16 cellular contexts compared by ENCODE assay signal in genomic region chr11:31649129-31649528, GRCh38.
DNase-seq lines count a peak whose midpoint lies in the region; ATAC-seq, FAIRE-seq and TF ChIP-seq lines count a peak whose summit lies in the region.
"Had no signal": no experiment of that assay in that cellular context is flagged by ENCODE, and none has a peak within 500 bp of the region (broad histone marks: within the 10 kb centered on the region; RNA-seq: fewer than 3 reads in every experiment).

No MANE protein-coding gene starts in this region.

- H3K4me2 ChIP-seq in A549 = no peak overlapping the region
- H3K4me2 ChIP-seq in GM23338 = no peak overlapping the region
- no peak overlapping the region for H3K4me2 ChIP-seq in GM12878 (ENCODE audit: control insufficient read depth, insufficient read depth)

- no peak overlapping the region for H3K4me3 Mint-ChIP-seq in GM23338
- H3K4me3 Mint-ChIP-seq in activated T-helper 17 cell treated with anti-CD3 and anti-CD28 coated beads, Interleukin-2, amount 50 U/mL, for 72 hours = no peak overlapping the region
- H3K4me3 Mint-ChIP-seq: CD4-positive, alpha-beta memory T cell; H9 had no signal

- no peak overlapping the region for H3K9ac ChIP-seq in GM12878 (ENCODE audit: control insufficient read depth, insufficient read depth, low read length)
- no peak overlapping the region for H3K9ac ChIP-seq in endocrine pancreas (ENCODE audit: control insufficient read depth, insufficient read depth, low read length)

- H3K4me3 ChIP-seq in A549 (no peak overlapping the region), GM23338 (no peak overlapping the region), GM12878 (no peak overlapping the region), endocrine pancreas (ENCODE audit: control insufficient read depth, insufficient read depth, low read length) (peak overlapping the region; percentile 70), uterus (no peak overlapping the region)

- ATAC-seq in A549 = no peak
- peak; percentile 35; the same call in 1 of the 3 replicates for ATAC-seq in GM23338
- no peak for ATAC-seq in GM12878
- ATAC-seq in HG03280 (IDR thresholded peaks at IDR 0.05; ENCODE audit: unreplicated experiment) = no peak
- no peak for ATAC-seq in activated T-helper 17 cell treated with anti-CD3 and anti-CD28 coated beads, Interleukin-2, amount 50 U/mL, for 72 hours (replicated peaks)
- ATAC-seq: HCT116 had no signal

- H3K9me3 Mint-ChIP-seq in GM23338 = no peaks in the 10 kb centered on the region
- no peaks in the 10 kb centered on the region for H3K9me3 Mint-ChIP-seq in activated T-helper 17 cell treated with anti-CD3 and anti-CD28 coated beads, Interleukin-2, amount 50 U/mL, for 72 hours
- H3K9me3 Mint-ChIP-seq: CD4-positive, alpha-beta memory T cell; H9 had no signal

- BruUV-seq in GM12878 (replicated peaks; lab: Mats Ljungman, UMichigan) = no TSS peak

- no peak for TF ChIP-seq RAD21 in A549 (conservative IDR thresholded peaks at IDR 0.05 in 1 of 2, IDR thresholded peaks at IDR 0.05 in 1 of 2)
- no peak for TF ChIP-seq RAD21 in GM12878 (IDR thresholded peaks at IDR 0.05; ENCODE audit: insufficient read depth, low read depth, low read length)

- no peaks in the 10 kb centered on the region for H3K9me3 ChIP-seq in A549
- H3K9me3 ChIP-seq in GM12878 (replicated peaks; ENCODE audit: control insufficient read depth, insufficient read depth, low read length) = no peaks in the 10 kb centered on the region
- H3K9me3 ChIP-seq in endocrine pancreas (ENCODE audit: control insufficient read depth, low read length) = no peaks in the 10 kb centered on the region
- H3K9me3 ChIP-seq in uterus = no peaks in the 10 kb centered on the region

- TF ChIP-seq EP300 in A549 (IDR thresholded peaks at IDR 0.05) = no peak
- TF ChIP-seq EP300 in GM12878 (IDR thresholded peaks at IDR 0.05; ENCODE audit: borderline replicate concordance in 1 of 2, control insufficient read depth in 1 of 2, low read depth in 2 of 2, low read length in 2 of 2) = no peak

- DNase-seq in A549 (ENCODE audit: low read depth in 1 of 2, low spot score in 1 of 2) = no peak
- DNase-seq in GM23338 (ENCODE audit: low spot score) = no peak
- no peak for DNase-seq in GM12878 (ENCODE audit: low read depth, low spot score)
- no peak for DNase-seq in uterus
- DNase-seq: 8988T; Calu3; CD4-positive, alpha-beta memory T cell; DMS53; H9 had no signal

- no peaks in the 10 kb centered on the region for H3F3A ChIP-seq in GM23338 (replicated peaks; ENCODE audit: low read depth)

- H3K4me1 Mint-ChIP-seq in GM23338 = peaks cover 21% of the 10 kb centered on the region
- peaks cover 5% of the 10 kb centered on the region for H3K4me1 Mint-ChIP-seq in activated T-helper 17 cell treated with anti-CD3 and anti-CD28 coated beads, Interleukin-2, amount 50 U/mL, for 72 hours
- H3K4me1 Mint-ChIP-seq: CD4-positive, alpha-beta memory T cell had no signal

- SMC1A ChIA-PET in GM12878 (lab: Charles Lee; ENCODE audit: uncharacterized antibody, unreplicated experiment) = interaction anchor here (1.1 to 3.1 kb wide), 3 partner anchors 9 to 34 kb away, joined by 3 to 31 read pairs (median 3); no protein-coding TSS in a partner anchor

- WGBS in A549 (ENCODE audit: missing lambda C conversion rate) = 98% methylated on average over 2 of the region's 2 CpGs
- 100% methylated on average over 2 of the region's 2 CpGs for WGBS in GM12878 (ENCODE audit: insufficient coverage, insufficient replicate concordance, low lambda C conversion rate, missing lambda C conversion rate)

- H3K27ac ChIP-seq in A549 (peak overlapping the region in 1 of 2 experiments; percentile 61; a peak in 3 of 6 replicates), GM23338 (ENCODE audit: low read depth) (no peak overlapping the region), GM12878 (ENCODE audit: control insufficient read depth, insufficient read depth) (no peak overlapping the region), uterus (no peak overlapping the region)

- H3K79me2 ChIP-seq in GM23338 (replicated peaks; ENCODE audit: insufficient read depth) = no peaks in the 10 kb centered on the region
- no peaks in the 10 kb centered on the region for H3K79me2 ChIP-seq in GM12878 (ENCODE audit: control insufficient read depth, insufficient read depth, low read length)

- TF ChIP-seq CTCF in A549 (IDR thresholded peaks at IDR 0.05) = no peak
- no peak for TF ChIP-seq CTCF in GM23338 (conservative IDR thresholded peaks at IDR 0.05; ENCODE audit: low read depth in 2 of 2)
- no peak for TF ChIP-seq CTCF in GM12878 (IDR thresholded peaks at IDR 0.05 in 2 of 3, conservative IDR thresholded peaks at IDR 0.05 in 1 of 3; ENCODE audit: control insufficient read depth in 2 of 3, extremely low read depth in 1 of 3, insufficient read depth in 1 of 3, low read depth in 3 of 3, low read length in 3 of 3)
- no peak for TF ChIP-seq CTCF in uterus (IDR thresholded peaks at IDR 0.05)

- no peaks in the 10 kb centered on the region for H3K36me3 Mint-ChIP-seq in GM23338 (ENCODE audit: low read depth)
- peaks cover 25% of the 10 kb centered on the region for H3K36me3 Mint-ChIP-seq in activated T-helper 17 cell treated with anti-CD3 and anti-CD28 coated beads, Interleukin-2, amount 50 U/mL, for 72 hours (ENCODE audit: low read depth)

- no peaks in the 10 kb centered on the region for H3K27me3 Mint-ChIP-seq in GM23338 (ENCODE audit: insufficient read depth, low read depth, poor library complexity)
- H3K27me3 Mint-ChIP-seq in activated T-helper 17 cell treated with anti-CD3 and anti-CD28 coated beads, Interleukin-2, amount 50 U/mL, for 72 hours = no peaks in the 10 kb centered on the region
- H3K27me3 Mint-ChIP-seq: CD4-positive, alpha-beta memory T cell had no signal

- H4K20me1 ChIP-seq in GM23338 (replicated peaks; ENCODE audit: insufficient read depth) = no peaks in the 10 kb centered on the region
- H4K20me1 ChIP-seq in GM12878 (ENCODE audit: control insufficient read depth, insufficient read depth) = no peaks in the 10 kb centered on the region

- in situ Hi-C loops in GM12878 (cut with MboI) = no loop called here

- intact Hi-C loops in GM12878 (cut with micrococcal nuclease; ENCODE audit: unreplicated experiment) (loop anchor here (10.0 kb wide), 2 partner anchors 156 to 526 kb away; no protein-coding TSS in a partner anchor), uterus (cut with DNase I; ENCODE audit: low total_unique reads) (no loop called here)

- H3K27ac Mint-ChIP-seq in GM23338 = peak overlapping the region; percentile 73; the same call in 1 of the 2 replicates
- H3K27ac Mint-ChIP-seq in activated T-helper 17 cell treated with anti-CD3 and anti-CD28 coated beads, Interleukin-2, amount 50 U/mL, for 72 hours = no peak overlapping the region
- H3K27ac Mint-ChIP-seq: CD4-positive, alpha-beta memory T cell had no signal

- H3K4me1 ChIP-seq in A549 (peaks cover 38% of the 10 kb centered on the region), GM23338 (ENCODE audit: insufficient read depth) (peaks cover 21% of the 10 kb centered on the region), GM12878 (ENCODE audit: control insufficient read depth, insufficient read depth, low read length) (peaks cover 14% of the 10 kb centered on the region), endocrine pancreas (ENCODE audit: control insufficient read depth, insufficient read depth, low read length) (peaks cover 48% of the 10 kb centered on the region), uterus (no peaks in the 10 kb centered on the region)

- RAD21 ChIA-PET in GM12878 (lab: Charles Lee; ENCODE audit: unreplicated experiment) = interaction anchor here (0.8 to 1.5 kb wide), 2 partner anchors 294 to 309 kb away, joined by 3 to 7 read pairs; no protein-coding TSS in a partner anchor

- POLR2A ChIA-PET in A549 (lab: Yijun Ruan, JAX) = no interaction called here
- POLR2A ChIA-PET in GM12878 (lab: Charles Lee) = interaction anchor here (1.8 kb wide), 1 partner anchor 11 kb away, joined by 4 read pairs; no protein-coding TSS in a partner anchor

- no peaks in the 10 kb centered on the region for H3K36me3 ChIP-seq in GM23338 (ENCODE audit: insufficient read depth)
- no peaks in the 10 kb centered on the region for H3K36me3 ChIP-seq in GM12878 (ENCODE audit: control insufficient read depth in 2 of 2, insufficient read depth in 2 of 2, low read length in 1 of 2)
- H3K36me3 ChIP-seq in endocrine pancreas (ENCODE audit: control insufficient read depth, insufficient read depth, low read length) = no peaks in the 10 kb centered on the region
- H3K36me3 ChIP-seq in uterus = no peaks in the 10 kb centered on the region

- H3K27me3 ChIP-seq in GM23338 (ENCODE audit: insufficient read depth) (no peaks in the 10 kb centered on the region), GM12878 (replicated peaks in 1 of 2; ENCODE audit: control insufficient read depth in 2 of 2, insufficient read depth in 2 of 2, low read length in 1 of 2) (no peaks in the 10 kb centered on the region), endocrine pancreas (ENCODE audit: control insufficient read depth, insufficient read depth, low read length) (no peaks in the 10 kb centered on the region), uterus (no peaks in the 10 kb centered on the region)

- TF ChIP-seq POLR2A in A549 (IDR thresholded peaks at IDR 0.05; ENCODE audit: low read length) (no peak), GM12878 (IDR thresholded peaks at IDR 0.05; ENCODE audit: low read depth, low read length) (no peak), uterus (IDR thresholded peaks at IDR 0.05) (no peak)

- H3K9me2 ChIP-seq in GM23338 (ENCODE audit: insufficient read depth) = no peaks in the 10 kb centered on the region

- H2AFZ ChIP-seq in GM23338 = no peak overlapping the region
- no peak overlapping the region for H2AFZ ChIP-seq in GM12878 (ENCODE audit: control insufficient read depth, low read depth, low read length)

- no peak for FAIRE-seq in A549 (lab: Jason Lieb, UNC)
- peak; percentile 47 for FAIRE-seq in GM12878 (lab: Jason Lieb, UNC)
- FAIRE-seq: G401.6, GM12891, GM18507 had no signal

- CTCF ChIA-PET in A549 (lab: Yijun Ruan, JAX) (no interaction called here), GM12878 (lab: Yijun Ruan, JAX) (interaction anchor here (0.5 to 3.9 kb wide), 5 partner anchors 9 to 368 kb away, joined by 3 to 44 read pairs (median 4); no protein-coding TSS in a partner anchor)

TF ChIP-seq in GM23338, 12 proteins besides CTCF, POLR2A, EP300 and RAD21:
- TF ChIP-seq STAT1 (IDR thresholded peaks at IDR 0.05; ENCODE audit: unreplicated experiment) (no peak), NANOG (IDR thresholded peaks at IDR 0.05; ENCODE audit: borderline replicate concordance) (no peak), ZNF331 (CRISPR knock-in tag; IDR thresholded peaks at IDR 0.05; ENCODE audit: low read depth) (no peak), EZH2 (IDR thresholded peaks at IDR 0.05; ENCODE audit: low read depth, unreplicated experiment) (no peak)
TF ChIP-seq in GM23338: peak in this region for 0.
